8 cellular contexts compared by ENCODE assay signal in the genomic region with DNA sequence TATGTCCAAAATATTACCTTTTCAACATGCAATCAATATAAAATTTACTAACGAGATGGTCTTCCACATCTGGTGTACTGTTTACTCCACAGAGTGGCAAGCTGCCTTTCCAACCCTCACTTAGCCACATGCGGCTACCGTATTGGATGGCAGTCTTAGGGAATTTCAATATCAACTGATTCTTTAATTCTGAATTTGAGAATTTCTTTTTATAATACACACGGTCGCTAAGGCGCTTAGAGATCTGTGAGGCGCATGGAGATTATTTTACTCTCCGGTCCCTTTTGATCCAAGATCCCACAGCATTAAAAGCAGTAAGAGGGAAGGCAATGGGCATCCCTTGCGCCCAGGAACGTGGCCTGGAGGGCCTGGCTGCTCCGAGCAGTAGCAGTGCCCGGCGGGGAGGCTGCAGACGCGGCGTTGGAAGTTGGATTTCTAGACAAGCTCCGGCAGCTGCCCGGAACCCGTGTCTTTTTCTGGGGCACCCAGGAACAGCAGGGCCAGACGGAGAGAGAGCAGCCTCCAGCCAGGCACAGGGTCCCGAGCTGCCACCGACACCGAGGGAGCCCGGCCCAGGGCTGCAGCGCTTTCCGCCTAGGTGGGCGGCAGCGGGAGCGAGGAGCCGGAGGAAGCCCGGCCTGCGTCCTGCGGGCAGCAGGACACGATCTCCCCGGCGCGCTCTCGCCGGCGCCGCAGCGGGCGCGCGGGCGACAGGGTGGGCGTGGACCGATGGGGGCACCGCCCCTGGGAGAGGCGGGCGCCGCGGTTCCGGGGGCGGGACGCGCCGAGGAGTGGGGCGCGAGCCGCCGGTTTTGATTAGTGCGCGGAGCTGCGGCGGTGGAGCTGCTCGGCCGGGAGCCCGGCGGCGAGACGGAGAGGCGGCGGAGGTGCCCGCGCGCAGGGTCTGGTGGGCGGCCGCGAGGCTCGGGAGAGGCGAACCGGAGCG. TPM values are rescaled to one million over a fixed set of nuclear protein-coding genes. Genes with fewer than 3 reads are reported as not detected.
DNase-seq lines count a peak whose midpoint lies in the region; ATAC-seq and TF ChIP-seq lines count a peak whose summit lies in the region.

UGCG (plus strand) TSS at position 819 of the 946 bp plus-strand sequence. CDS start 402 bp downstream, outside the sequence.

- H3K9me2 ChIP-seq in MM.1S (replicated peaks; ENCODE audit: insufficient read depth, low read length) = no peaks in the 10 kb centered on the region

- no peak for TF ChIP-seq EP300 in gastroesophageal sphincter (IDR thresholded peaks at IDR 0.05)
- no peak for TF ChIP-seq EP300 in suprapubic skin (IDR thresholded peaks at IDR 0.05)

- H3K4me3 Mint-ChIP-seq in activated naive CD4-positive, alpha-beta T cell treated with anti-CD3 and anti-CD28 coated beads, Interleukin-2, amount 10 ng/mL, durations not matched to agents 7 days and 5 days = peak within 1 kb of the TSS; percentile 91

- no peaks in the 10 kb centered on the region for H4K20me1 ChIP-seq in MM.1S (ENCODE audit: insufficient read depth, low read length)

- peak within 1 kb of the TSS; percentile 65 for H3K4me3 ChIP-seq in H7 (ENCODE audit: insufficient read depth, low read depth, low read length)
- peak within 1 kb of the TSS; percentile 96 for H3K4me3 ChIP-seq in MM.1S (ENCODE audit: low read length)
- peak within 1 kb of the TSS; percentile 97 for H3K4me3 ChIP-seq in SK-N-MC
- peak within 1 kb of the TSS; percentile 86 to 94 for H3K4me3 ChIP-seq in gastroesophageal sphincter
- H3K4me3 ChIP-seq in suprapubic skin = peak within 1 kb of the TSS; percentile 98

- H3F3A ChIP-seq in MM.1S (ENCODE audit: insufficient read depth, low read length) = peaks cover 9% of the 10 kb centered on the region

- TF ChIP-seq CTCF in MM.1S (IDR thresholded peaks at IDR 0.05; ENCODE audit: low read length) (no peak), gastroesophageal sphincter (IDR thresholded peaks at IDR 0.05) (no peak), suprapubic skin (IDR thresholded peaks at IDR 0.05) (no peak)

- peak within 1 kb of the TSS; percentile 66 for H3K4me2 ChIP-seq in MM.1S (ENCODE audit: low read depth, low read length)

- 3 to 7% methylated on average over 14 to 17 of the region's 84 CpGs for WGBS in gastroesophageal sphincter (ENCODE audit: low coverage in 1 of 2), 2 donors
- under 1% methylated on average over 20 of the region's 84 CpGs for WGBS in suprapubic skin

- H3K27ac ChIP-seq in MM.1S (ENCODE audit: low read length) = peak within 1 kb of the TSS; percentile 61; the same call in 1 of the 2 replicates
- no peak within 1 kb of the TSS for H3K27ac ChIP-seq in SK-N-MC
- peak within 1 kb of the TSS; percentile 59 to 96 (median 91) for H3K27ac ChIP-seq in gastroesophageal sphincter
- peak within 1 kb of the TSS; percentile 96 for H3K27ac ChIP-seq in suprapubic skin

- H3K36me3 ChIP-seq in ES-I3 (ENCODE audit: insufficient read depth, low read length) = no peaks in the 10 kb centered on the region
- H3K36me3 ChIP-seq in H7 (replicated peaks; ENCODE audit: control insufficient read depth, insufficient read depth, low read length) = no peaks in the 10 kb centered on the region
- no peaks in the 10 kb centered on the region for H3K36me3 ChIP-seq in MM.1S (replicated peaks; ENCODE audit: insufficient read depth, low read length)
- H3K36me3 ChIP-seq in SK-N-MC (ENCODE audit: insufficient read depth, low read length) = no peaks in the 10 kb centered on the region
- H3K36me3 ChIP-seq in gastroesophageal sphincter = no peaks in the 10 kb centered on the region
- no peaks in the 10 kb centered on the region for H3K36me3 ChIP-seq in suprapubic skin

- CTCF ChIA-PET in activated naive CD4-positive, alpha-beta T cell treated with anti-CD3 and anti-CD28 coated beads, Interleukin-2, amount 10 ng/mL, durations not matched to agents 7 days and 5 days (lab: Charles Lee) = interaction anchor here (1.4 to 1.7 kb wide), 3 partner anchors 13 to 136 kb away, joined by 3 to 6 read pairs (median 3); no protein-coding TSS in a partner anchor

- H2AFZ ChIP-seq in MM.1S (ENCODE audit: low read length) = peak within 1 kb of the TSS; percentile 81

- H3K9me3 Mint-ChIP-seq in activated naive CD4-positive, alpha-beta T cell treated with anti-CD3 and anti-CD28 coated beads, Interleukin-2, amount 10 ng/mL, durations not matched to agents 7 days and 5 days = no peaks in the 10 kb centered on the region

- peak; percentile 98 for ATAC-seq in gastroesophageal sphincter

- peaks cover 10% of the 10 kb centered on the region for H3K4me1 ChIP-seq in ES-I3 (ENCODE audit: insufficient read depth, low read length)
- H3K4me1 ChIP-seq in MM.1S (ENCODE audit: low read length) = peaks cover 16% of the 10 kb centered on the region
- peaks cover under 1 to 41% (median 22%) of the 10 kb centered on the region in 3 donors for H3K4me1 ChIP-seq in gastroesophageal sphincter
- H3K4me1 ChIP-seq in suprapubic skin = peaks cover 65% of the 10 kb centered on the region

- DNase-seq in H7 (peak; percentile 98), MM.1S (peak; percentile 89), SK-N-MC (ENCODE audit: low read depth, low spot score) (no peak), occipital lobe (lab: John Stamatoyannopoulos, UW) (peak; percentile 83), suprapubic skin (ENCODE audit: low spot score in 2 of 2) (peak; percentile 85 to 90)
- peak; percentile 88 for DNase-seq in activated naive CD4-positive, alpha-beta T cell treated with anti-CD3 and anti-CD28 coated beads, Interleukin-2, amount 10 ng/mL, durations not matched to agents 7 days and 5 days

- H3K27me3 Mint-ChIP-seq in activated naive CD4-positive, alpha-beta T cell treated with anti-CD3 and anti-CD28 coated beads, Interleukin-2, amount 10 ng/mL, durations not matched to agents 7 days and 5 days = no peaks in the 10 kb centered on the region

- TF ChIP-seq POLR2A in gastroesophageal sphincter (IDR thresholded peaks at IDR 0.05) = peak; percentile 95
- peak; percentile 76 to 96 for TF ChIP-seq POLR2A in suprapubic skin (IDR thresholded peaks at IDR 0.05)

- H3K9ac ChIP-seq in ES-I3 (ENCODE audit: low read depth, low read length) = peak within 1 kb of the TSS; percentile 90
- H3K9ac ChIP-seq in MM.1S (ENCODE audit: low read length) = peak within 1 kb of the TSS; percentile 69
- peak within 1 kb of the TSS; percentile 88 for H3K9ac ChIP-seq in SK-N-MC (ENCODE audit: insufficient read length)

- no peaks in the 10 kb centered on the region for H3K27me3 ChIP-seq in H7 (ENCODE audit: control insufficient read depth, insufficient read depth, low read length)
- H3K27me3 ChIP-seq in MM.1S (replicated peaks; ENCODE audit: insufficient read depth, low read length) = no peaks in the 10 kb centered on the region
- H3K27me3 ChIP-seq in gastroesophageal sphincter = no peaks in the 10 kb centered on the region
- H3K27me3 ChIP-seq in suprapubic skin = no peaks in the 10 kb centered on the region

- peaks cover 24% of the 10 kb centered on the region for H3K4me1 Mint-ChIP-seq in activated naive CD4-positive, alpha-beta T cell treated with anti-CD3 and anti-CD28 coated beads, Interleukin-2, amount 10 ng/mL, durations not matched to agents 7 days and 5 days

- peaks cover 44% of the 10 kb centered on the region for H3K79me2 ChIP-seq in MM.1S (ENCODE audit: low read length)

- H3K27ac Mint-ChIP-seq in activated naive CD4-positive, alpha-beta T cell treated with anti-CD3 and anti-CD28 coated beads, Interleukin-2, amount 10 ng/mL, durations not matched to agents 7 days and 5 days = peak within 1 kb of the TSS; percentile 94

- H3K9me3 ChIP-seq in ES-I3 (ENCODE audit: control insufficient read depth, insufficient read depth, low read length) = no peaks in the 10 kb centered on the region
- H3K9me3 ChIP-seq in MM.1S (replicated peaks; ENCODE audit: insufficient read depth, low read length) = no peaks in the 10 kb centered on the region
- H3K9me3 ChIP-seq in SK-N-MC (ENCODE audit: low read depth, low read length) = no peaks in the 10 kb centered on the region
- no peaks in the 10 kb centered on the region for H3K9me3 ChIP-seq in gastroesophageal sphincter
- no peaks in the 10 kb centered on the region for H3K9me3 ChIP-seq in suprapubic skin

- H3K36me3 Mint-ChIP-seq in activated naive CD4-positive, alpha-beta T cell treated with anti-CD3 and anti-CD28 coated beads, Interleukin-2, amount 10 ng/mL, durations not matched to agents 7 days and 5 days = no peaks in the 10 kb centered on the region

RNA-seq across cellular contexts. Expression of gene UGCG, which starts in this region (rescaled TPM):
- 27.6 and 40.9 TPM in 2 replicates for total RNA-seq in H7 (2014; rRNA removed; shearing (Covaris generic))
- total RNA-seq in gastroesophageal sphincter (10 to 100 TPM; 30.0 to 52.6 (median 43.2) TPM), occipital lobe (108 TPM), suprapubic skin (100 to 1,000 TPM in 2 of 4 donors, 10 to 100 TPM in 2; 50.0 to 134 (median 99.8) TPM)
